In genomic region chr1:35576061-35576765, GRCh38 we compare ENCODE assay signal across 10 cellular contexts. TPM values are rescaled to one million over a fixed set of nuclear protein-coding genes. Genes with fewer than 3 reads are reported as not detected.
A peak's percentile ranks its signal among the peaks of the same experiment; 100 is the strongest.
DNase-seq lines count a peak whose midpoint lies in the region; ATAC-seq, FAIRE-seq and TF ChIP-seq lines count a peak whose summit lies in the region.
"Had no signal": no experiment of that assay in that cellular context is flagged by ENCODE, and none has a peak within 500 bp of the region (broad histone marks: within the 10 kb centered on the region; RNA-seq: fewer than 3 reads in every experiment).

No MANE protein-coding gene starts in this region.

- H3K27ac ChIP-seq in BLaER1 (peak overlapping the region; percentile 95), GM23338 (ENCODE audit: low read depth) (no peak overlapping the region), RWPE1 (no peak overlapping the region)

- no peaks in the 10 kb centered on the region for H3K9me2 ChIP-seq in GM23338 (ENCODE audit: insufficient read depth)

- H3K36me3 Mint-ChIP-seq in GM23338 (ENCODE audit: low read depth) (no peaks in the 10 kb centered on the region; the same call in 2 of the 3 replicates), mesothelial cell of epicardium (no peaks in the 10 kb centered on the region)
- peaks cover 6% of the 10 kb centered on the region for H3K36me3 Mint-ChIP-seq in activated T-helper 1 cell treated with anti-CD3 and anti-CD28 coated beads, Interleukin-12 subunit alpha, Interleukin-12 subunit beta, Interleukin-2, Interleukin-4 antibody, amounts not matched to agents 30 ng/mL and 10 ng/mL and 1 ng/mL, durations not matched to agents 14 hours and 24 hours and 36 hours (ENCODE audit: low read depth)

- H3K4me2 ChIP-seq in BLaER1 (peak overlapping the region; percentile 100), GM23338 (peak overlapping the region; percentile 99)

- H3K9me3 Mint-ChIP-seq in GM23338 (no peaks in the 10 kb centered on the region), mesothelial cell of epicardium (no peaks in the 10 kb centered on the region)
- no peaks in the 10 kb centered on the region for H3K9me3 Mint-ChIP-seq in activated T-helper 1 cell treated with anti-CD3 and anti-CD28 coated beads, Interleukin-12 subunit alpha, Interleukin-12 subunit beta, Interleukin-2, Interleukin-4 antibody, amounts not matched to agents 30 ng/mL and 10 ng/mL and 1 ng/mL, durations not matched to agents 14 hours and 24 hours and 36 hours

- no peak for ATAC-seq in GM23338
- ATAC-seq: SK-N-SH treated with all-trans-retinoic acid at 6 μM for 48 hours had no signal

- no peaks in the 10 kb centered on the region for H3K36me3 ChIP-seq in BLaER1
- H3K36me3 ChIP-seq in GM23338 (ENCODE audit: insufficient read depth): no peaks in the 10 kb centered on the region; the same call in 1 of the 2 replicates

- intact Hi-C loops in activated T-helper 1 cell treated with anti-CD3 and anti-CD28 coated beads, Interleukin-12 subunit alpha, Interleukin-12 subunit beta, Interleukin-2, Interleukin-4 antibody, amounts not matched to agents 30 ng/mL and 10 ng/mL and 1 ng/mL, durations not matched to agents 14 hours and 24 hours and 36 hours (cut with micrococcal nuclease): loop anchor here (5.0 kb wide), 1 partner anchor 66 kb away; the partner anchor contains the start of gene PSMB2

- peak overlapping the region; percentile 66 for H3K4me3 ChIP-seq in BLaER1
- peak overlapping the region; percentile 84 for H3K4me3 ChIP-seq in GM23338

- POLR2A ChIA-PET in RWPE1 (lab: Yijun Ruan, JAX; ENCODE audit: low non-redundant PET): no interaction called here

- peak overlapping the region; percentile 80 for H3K9ac ChIP-seq in BLaER1

- peaks cover 5% of the 10 kb centered on the region; the same call in 1 of the 2 replicates for H3K9me3 ChIP-seq in BLaER1

- H3K4me1 Mint-ChIP-seq in GM23338 (peaks cover 32% of the 10 kb centered on the region), mesothelial cell of epicardium (peaks cover 40% of the 10 kb centered on the region)
- peaks cover 27% of the 10 kb centered on the region for H3K4me1 Mint-ChIP-seq in activated T-helper 1 cell treated with anti-CD3 and anti-CD28 coated beads, Interleukin-12 subunit alpha, Interleukin-12 subunit beta, Interleukin-2, Interleukin-4 antibody, amounts not matched to agents 30 ng/mL and 10 ng/mL and 1 ng/mL, durations not matched to agents 14 hours and 24 hours and 36 hours (ENCODE audit: low read depth)

- H3K27ac Mint-ChIP-seq in GM23338 (no peak overlapping the region), mesothelial cell of epicardium (peak overlapping the region; percentile 56)
- peak overlapping the region; percentile 52 for H3K27ac Mint-ChIP-seq in activated T-helper 1 cell treated with anti-CD3 and anti-CD28 coated beads, Interleukin-12 subunit alpha, Interleukin-12 subunit beta, Interleukin-2, Interleukin-4 antibody, amounts not matched to agents 30 ng/mL and 10 ng/mL and 1 ng/mL, durations not matched to agents 14 hours and 24 hours and 36 hours

- no peaks in the 10 kb centered on the region for H3K79me2 ChIP-seq in GM23338 (replicated peaks; ENCODE audit: insufficient read depth)

- no peak for TF ChIP-seq CTCF in GM23338 (conservative IDR thresholded peaks at IDR 0.05; ENCODE audit: low read depth in 2 of 2)
- no peak for TF ChIP-seq CTCF in mesothelial cell of epicardium (IDR thresholded peaks at IDR 0.05; ENCODE audit: unreplicated experiment)
- no peak for TF ChIP-seq CTCF in RWPE1 (conservative IDR thresholded peaks at IDR 0.05; ENCODE audit: low read depth)

- no peak for FAIRE-seq in urothelium cell line (lab: Jason Lieb, UNC)

- peaks cover 27% of the 10 kb centered on the region for H3F3A ChIP-seq in GM23338 (replicated peaks; ENCODE audit: low read depth)

- H3K27me3 Mint-ChIP-seq in GM23338 (ENCODE audit: insufficient read depth, low read depth, poor library complexity) (peaks cover 86% of the 10 kb centered on the region), mesothelial cell of epicardium (ENCODE audit: low read depth) (peaks cover 61% of the 10 kb centered on the region)
- peaks cover 39% of the 10 kb centered on the region for H3K27me3 Mint-ChIP-seq in activated T-helper 1 cell treated with anti-CD3 and anti-CD28 coated beads, Interleukin-12 subunit alpha, Interleukin-12 subunit beta, Interleukin-2, Interleukin-4 antibody, amounts not matched to agents 30 ng/mL and 10 ng/mL and 1 ng/mL, durations not matched to agents 14 hours and 24 hours and 36 hours (ENCODE audit: insufficient read depth)

- peak; percentile 47 for DNase-seq in GM23338 (ENCODE audit: low spot score)
- DNase-seq in activated T-helper 1 cell treated with anti-CD3 and anti-CD28 coated beads, Interleukin-12 subunit alpha, Interleukin-12 subunit beta, Interleukin-2, Interleukin-4 antibody, amounts not matched to agents 30 ng/mL and 10 ng/mL and 1 ng/mL, durations not matched to agents 14 hours and 24 hours and 36 hours (ENCODE audit: low spot score): no peak
- no peak for DNase-seq in mesothelial cell of epicardium (ENCODE audit: low spot score in 2 of 2, unreplicated experiment in 2 of 2)
- no peak for DNase-seq in RWPE1 (ENCODE audit: low spot score)
- DNase-seq in urothelium cell line (ENCODE audit: low spot score): no peak
- no peak for DNase-seq in NCI-H1436 treated with DMSO at 0.1 percent for 48 hours (lab: John Stamatoyannopoulos, UW)
- DNase-seq in NCI-H1092 (lab: John Stamatoyannopoulos, UW): no peak

- H4K20me1 ChIP-seq in BLaER1 (0 out of 2 replicates have a peak, but pooled peaks cover 8% of the 10 kb centered on the region), GM23338 (replicated peaks; ENCODE audit: insufficient read depth) (0 out of 2 replicates have a peak, but pooled peaks cover 2% of the 10 kb centered on the region)

- CTCF ChIA-PET in RWPE1 (lab: Yijun Ruan, JAX): no interaction called here

- H3K4me3 Mint-ChIP-seq in GM23338 (peak overlapping the region; percentile 79), mesothelial cell of epicardium (peak overlapping the region; percentile 22)
- H3K4me3 Mint-ChIP-seq in activated T-helper 1 cell treated with anti-CD3 and anti-CD28 coated beads, Interleukin-12 subunit alpha, Interleukin-12 subunit beta, Interleukin-2, Interleukin-4 antibody, amounts not matched to agents 30 ng/mL and 10 ng/mL and 1 ng/mL, durations not matched to agents 14 hours and 24 hours and 36 hours: peak overlapping the region; percentile 71

- H3K27me3 ChIP-seq in BLaER1: peaks cover 57% of the 10 kb centered on the region
- H3K27me3 ChIP-seq in GM23338 (ENCODE audit: insufficient read depth): peaks cover 89% of the 10 kb centered on the region

- H3K4me1 ChIP-seq in BLaER1: peaks cover 75% of the 10 kb centered on the region
- H3K4me1 ChIP-seq in GM23338 (ENCODE audit: insufficient read depth): peaks cover 38% of the 10 kb centered on the region

- H2AFZ ChIP-seq in GM23338: peak overlapping the region; percentile 98

TF ChIP-seq in GM23338, 12 proteins besides CTCF, POLR2A, EP300 and RAD21 (continues in another document):
- no peak for TF ChIP-seq NANOG (IDR thresholded peaks at IDR 0.05; ENCODE audit: borderline replicate concordance)
- TF ChIP-seq ZNF114 (CRISPR knock-in tag; IDR thresholded peaks at IDR 0.05): no peak
- no peak for TF ChIP-seq EZH2phosphoT487 (IDR thresholded peaks at IDR 0.05; ENCODE audit: unreplicated experiment)

RNA-seq across cellular contexts. Expression of gene TFAP2E, which starts 3.1 kb away (rescaled TPM):
- 0.12 and 1.4 TPM in 2 replicates for total RNA-seq in GM23338 (2014; rRNA removed; shearing (Covaris generic))
- 0.34 TPM in 1 of 2 replicates, not detected in the other for polyA plus RNA-seq in GM23338 (2016; fragmentation: Nextera tagmentation; extraction: Ambion mirVana)
- 0.47 TPM in 2 replicates for total RNA-seq in activated T-helper 1 cell treated with anti-CD3 and anti-CD28 coated beads, Interleukin-12 subunit alpha, Interleukin-12 subunit beta, Interleukin-2, Interleukin-4 antibody, amounts not matched to agents 30 ng/mL and 10 ng/mL and 1 ng/mL, durations not matched to agents 14 hours and 24 hours and 36 hours
- 2.0 to 2.9 TPM (median 2.4 TPM) in 3 replicates for total RNA-seq in mesothelial cell of epicardium
- total RNA-seq: H4 had no signal

RNA-seq across cellular contexts. Expression of gene NCDN, which starts 18.6 kb away (rescaled TPM):
- total RNA-seq in GM23338 (2014; rRNA removed; shearing (Covaris generic)): 43.1 and 44.2 TPM in 2 replicates
- polyA plus RNA-seq in GM23338 (2016; fragmentation: Nextera tagmentation; extraction: Ambion mirVana): 13.2 and 14.7 TPM in 2 replicates
- 43.8 and 45.1 TPM in 2 replicates for total RNA-seq in activated T-helper 1 cell treated with anti-CD3 and anti-CD28 coated beads, Interleukin-12 subunit alpha, Interleukin-12 subunit beta, Interleukin-2, Interleukin-4 antibody, amounts not matched to agents 30 ng/mL and 10 ng/mL and 1 ng/mL, durations not matched to agents 14 hours and 24 hours and 36 hours
- 26.4 to 27.8 TPM (median 26.6 TPM) in 3 replicates for total RNA-seq in mesothelial cell of epicardium

RNA-seq across cellular contexts. Expression of gene KIAA0319L, which starts 19.0 kb away (rescaled TPM):
- 74.0 and 75.1 TPM in 2 replicates for total RNA-seq in GM23338 (2014; rRNA removed; shearing (Covaris generic))
- polyA plus RNA-seq in GM23338 (2016; fragmentation: Nextera tagmentation; extraction: Ambion mirVana): 25.6 and 27.2 TPM in 2 replicates
- total RNA-seq in activated T-helper 1 cell treated with anti-CD3 and anti-CD28 coated beads, Interleukin-12 subunit alpha, Interleukin-12 subunit beta, Interleukin-2, Interleukin-4 antibody, amounts not matched to agents 30 ng/mL and 10 ng/mL and 1 ng/mL, durations not matched to agents 14 hours and 24 hours and 36 hours: 42.5 and 43.6 TPM in 2 replicates
- total RNA-seq in mesothelial cell of epicardium: 64.9 to 73.8 TPM (median 72.5 TPM) in 3 replicates

Comparison
In these comparisons a context has a peak if more than half of its experiments do, and no peak if none do; other contexts are left out.
1. H3K4me3 Mint-ChIP-seq: peak in every context shown above with its lines; median percentile 79 in GM23338; 71 in activated T-helper 1 cell treated with anti-CD3 and anti-CD28 coated beads, Interleukin-12 subunit alpha, Interleukin-12 subunit beta, Interleukin-2, Interleukin-4 antibody, amounts not matched to agents 30 ng/mL and 10 ng/mL and 1 ng/mL, durations not matched to agents 14 hours and 24 hours and 36 hours; 22 in mesothelial cell of epicardium.